In genomic region chr10:97550336-97551149, GRCh38 we compare ENCODE assay signal across 14 cellular contexts. TPM values are rescaled to one million over a fixed set of nuclear protein-coding genes. Genes with fewer than 3 reads are reported as not detected.
DNase-seq lines count a peak whose midpoint lies in the region; FAIRE-seq and TF ChIP-seq lines count a peak whose summit lies in the region.
"Had no signal": no experiment of that assay in that cellular context is flagged by ENCODE, and none has a peak within 500 bp of the region (broad histone marks: within the 10 kb centered on the region; RNA-seq: fewer than 3 reads in every experiment).

No MANE protein-coding gene starts in this region.

- H3K79me2 ChIP-seq in mesendoderm (ENCODE audit: control insufficient read depth, insufficient read depth, low read length) = no peaks in the 10 kb centered on the region

- H3K27me3 ChIP-seq in bronchial epithelial cell (ENCODE audit: control insufficient read depth, insufficient read depth, low read length) = no peaks in the 10 kb centered on the region
- no peaks in the 10 kb centered on the region for H3K27me3 ChIP-seq in mesendoderm (ENCODE audit: insufficient read depth, low read length, poor library complexity)
- no peaks in the 10 kb centered on the region for H3K27me3 ChIP-seq in testis
- no peaks in the 10 kb centered on the region for H3K27me3 ChIP-seq in stomach
- H3K27me3 ChIP-seq: brain microvascular endothelial cell, right lobe of liver had no signal

- peak overlapping the region; percentile 3 for H3K18ac ChIP-seq in mesendoderm (ENCODE audit: low read length)

- H4K8ac ChIP-seq in mesendoderm (ENCODE audit: low read depth, low read length) = no peak overlapping the region

- H3K27ac ChIP-seq in mesendoderm (ENCODE audit: low read depth, low read length) (no peak overlapping the region), testis (peak overlapping the region; percentile 64 to 83), stomach (peak overlapping the region in 1 of 5 donors; percentile 11)
- H3K27ac ChIP-seq: brain microvascular endothelial cell, right lobe of liver had no signal

- H2AK5ac ChIP-seq in mesendoderm (ENCODE audit: low read length) = peak overlapping the region; percentile 25

- no peak overlapping the region for H3K4ac ChIP-seq in mesendoderm (ENCODE audit: low read depth, low read length)

- TF ChIP-seq CTCF in bronchial epithelial cell (IDR thresholded peaks at IDR 0.05; ENCODE audit: insufficient read depth, low read length, severe bottlenecking) = no peak
- TF ChIP-seq CTCF in testis (IDR thresholded peaks at IDR 0.05) = no peak
- no peak for TF ChIP-seq CTCF in stomach (IDR thresholded peaks at IDR 0.05)

- H2BK120ac ChIP-seq in mesendoderm (ENCODE audit: low read depth, low read length) = no peak overlapping the region

- intact Hi-C loops in testis (cut with DNase I; ENCODE audit: low total_unique reads) (no loop called here), stomach (cut with DNase I; ENCODE audit: low total_unique reads) (loop anchor here (10.0 kb wide), 1 partner anchor 86 kb away; no protein-coding TSS in a partner anchor)

- no peak overlapping the region for H4K5ac ChIP-seq in mesendoderm (ENCODE audit: low read length)

- H3K23ac ChIP-seq in mesendoderm (ENCODE audit: low read length) = no peak overlapping the region

- no peaks in the 10 kb centered on the region for H3K79me1 ChIP-seq in mesendoderm (ENCODE audit: low read length)

- H3K36me3 ChIP-seq in bronchial epithelial cell (ENCODE audit: control insufficient read depth, insufficient read depth, low read length) (no peaks in the 10 kb centered on the region), mesendoderm (ENCODE audit: control insufficient read depth, insufficient read depth, low read length) (no peaks in the 10 kb centered on the region), testis (ENCODE audit: low read depth, missing control alignments) (no peaks in the 10 kb centered on the region), stomach (peaks cover 0 to 4% (median 0%) of the 10 kb centered on the region in 4 donors)
- H3K36me3 ChIP-seq: brain microvascular endothelial cell, right lobe of liver had no signal

- TF ChIP-seq EP300 in stomach (IDR thresholded peaks at IDR 0.05) = no peak

- WGBS in mesendoderm (ENCODE audit: extremely low coverage, insufficient coverage, low lambda C conversion rate) = no CpG with 5 or more reads among the region's 10 CpGs
- 71 to 90% methylated on average over 6 to 10 of the region's 10 CpGs for WGBS in testis, 2 donors
- WGBS in stomach, 5 donors = 77 to 90% (median 84%) methylated on average over 10 of the region's 10 CpGs

- H3K4me3 ChIP-seq in bronchial epithelial cell (ENCODE audit: low read depth, low read length) (no peak overlapping the region), mesendoderm (ENCODE audit: low read length) (no peak overlapping the region), testis (no peak overlapping the region), stomach (no peak overlapping the region)
- H3K4me3 ChIP-seq: lung, right lobe of liver had no signal

- peaks cover 11% of the 10 kb centered on the region for H3K4me1 ChIP-seq in mesendoderm (ENCODE audit: control insufficient read depth, low read depth, low read length)
- H3K4me1 ChIP-seq in testis = peaks cover 38% of the 10 kb centered on the region
- H3K4me1 ChIP-seq in stomach = peaks cover 0 to 18% (median 7%) of the 10 kb centered on the region in 4 donors
- H3K4me1 ChIP-seq: right lobe of liver had no signal

- H3K9me3 ChIP-seq in testis (no peaks in the 10 kb centered on the region), stomach (peaks cover 0 to 8% (median 0%) of the 10 kb centered on the region in 4 donors)
- H3K9me3 ChIP-seq: right lobe of liver had no signal

- H3K56ac ChIP-seq in mesendoderm (ENCODE audit: low read length) = peak overlapping the region; percentile 74

- H3K9ac ChIP-seq in mesendoderm (ENCODE audit: low read length) = peak overlapping the region; percentile 2

- no peak overlapping the region for H2BK15ac ChIP-seq in mesendoderm (replicated peaks; ENCODE audit: low read depth)

- FAIRE-seq in bronchial epithelial cell (lab: Jason Lieb, UNC) = peak; percentile 83
- FAIRE-seq: GM18507 had no signal

- TF ChIP-seq POLR2A in testis (IDR thresholded peaks at IDR 0.05) (no peak), stomach (IDR thresholded peaks at IDR 0.05) (no peak)

- DNase-seq in NCI-H2227 (lab: John Stamatoyannopoulos, UW; ENCODE audit: unreplicated experiment) (peak; percentile 32), NCI-H2227 treated with DMSO at 0.1 percent for 48 hours (lab: John Stamatoyannopoulos, UW) (no peak), bronchial epithelial cell (ENCODE audit: low read depth) (no peak), mesendoderm (peak; percentile 58), testis (no peak), stomach (no peak), NCI-H2171 (lab: John Stamatoyannopoulos, UW) (no peak), NCI-H2196 (lab: John Stamatoyannopoulos, UW; ENCODE audit: unreplicated experiment) (no peak)
- DNase-seq: brain microvascular endothelial cell, NCI-H2081 had no signal

- H3K4me2 ChIP-seq in mesendoderm (ENCODE audit: low read length) = no peak overlapping the region

- H2BK5ac ChIP-seq in mesendoderm (ENCODE audit: low read length) = peak overlapping the region; percentile 17

RNA-seq across cellular contexts. Expression of gene ANKRD2, which starts 22.0 kb away (rescaled TPM):
- total RNA-seq in bronchial epithelial cell = 0.26 TPM in 2 replicates
- 0.06 TPM for polyA plus RNA-seq in mesendoderm (2013, experiment 1 of 2)
- polyA plus RNA-seq in mesendoderm (2013, experiment 2 of 2) = 0.07 TPM
- total RNA-seq in testis = 1 to 10 TPM in 1 of 2 donors, under 1 TPM in 1; 0.43 to 1.9 TPM
- polyA plus RNA-seq in testis (ENCODE audit: insufficient read depth, low read depth, low replicate concordance) = 3.5 TPM
- total RNA-seq in stomach = not detected
- 1 to 10 TPM in 1 of 3 donors, under 1 TPM in 2; 0.25 to 9.9 (median 0.68) TPM for polyA plus RNA-seq in stomach
- polyA plus RNA-seq: IgD-negative memory B cell had no signal

RNA-seq across cellular contexts. Expression of gene HOGA1, which starts 33.6 kb away (rescaled TPM):
- total RNA-seq in bronchial epithelial cell = 0.13 and 0.26 TPM in 2 replicates
- 0.34 TPM for polyA plus RNA-seq in mesendoderm (2013, experiment 1 of 2)
- 0.27 TPM for polyA plus RNA-seq in mesendoderm (2013, experiment 2 of 2)
- total RNA-seq in testis = under 1 TPM; 0.25 to 0.55 TPM
- polyA plus RNA-seq in testis (ENCODE audit: insufficient read depth, low read depth, low replicate concordance) = 1.5 TPM
- total RNA-seq in stomach = not detected
- polyA plus RNA-seq in stomach = under 1 TPM in 1 of 3 donors, not detected in 2; 0.38 TPM
- polyA plus RNA-seq: IgD-negative memory B cell had no signal

RNA-seq across cellular contexts. Expression of gene C10orf62, which starts 39.0 kb away (rescaled TPM):
- under 0.01 TPM in 1 of 2 replicates, not detected in the other for total RNA-seq in bronchial epithelial cell
- polyA plus RNA-seq in mesendoderm (2013, experiment 1 of 2) = not detected
- not detected for polyA plus RNA-seq in mesendoderm (2013, experiment 2 of 2)
- total RNA-seq in testis = 100 to 1,000 TPM; 108 to 373 TPM
- polyA plus RNA-seq in testis (ENCODE audit: insufficient read depth, low read depth, low replicate concordance) = 304 TPM
- not detected for total RNA-seq in stomach
- polyA plus RNA-seq in stomach = not detected
- polyA plus RNA-seq: IgD-negative memory B cell, lung had no signal

RNA-seq across cellular contexts. Expression of gene UBTD1, which starts 51.8 kb away (rescaled TPM):
- 11.1 and 12.4 TPM in 2 replicates for total RNA-seq in bronchial epithelial cell
- polyA plus RNA-seq in mesendoderm (2013, experiment 1 of 2) = 14.0 TPM
- 13.9 TPM for polyA plus RNA-seq in mesendoderm (2013, experiment 2 of 2)
- 100 to 1,000 TPM; 111 to 143 TPM for total RNA-seq in testis
- polyA plus RNA-seq in testis (ENCODE audit: insufficient read depth, low read depth, low replicate concordance) = 74.1 TPM
- 10 to 100 TPM in 1 of 5 donors, 1 to 10 TPM in 4; 1.3 to 22.9 (median 3.1) TPM for total RNA-seq in stomach
- 10 to 100 TPM in 2 of 3 donors, 1 to 10 TPM in 1; 9.3 to 14.8 (median 10.5) TPM for polyA plus RNA-seq in stomach

RNA-seq across cellular contexts. Expression of gene MMS19, which starts 52.3 kb away (rescaled TPM):
- total RNA-seq in bronchial epithelial cell (23.2 and 38.2 TPM in 2 replicates), testis (100 to 1,000 TPM; 206 to 253 TPM), stomach (100 to 1,000 TPM in 1 of 5 donors, 10 to 100 TPM in 4; 55.1 to 146 (median 59.7) TPM)
- 109 TPM for polyA plus RNA-seq in mesendoderm (2013, experiment 1 of 2)
- 111 TPM for polyA plus RNA-seq in mesendoderm (2013, experiment 2 of 2)
- polyA plus RNA-seq in testis (ENCODE audit: insufficient read depth, low read depth, low replicate concordance) (109 TPM), stomach (10 to 100 TPM; 30.9 to 59.6 (median 30.9) TPM)

Comparison
In these comparisons a context has a peak if more than half of its experiments do, and no peak if none do; other contexts are left out.
1. DNase-seq: peak in NCI-H2227 (single experiment) and mesendoderm (single experiment); none in NCI-H2227 treated with DMSO at 0.1 percent for 48 hours (single experiment), bronchial epithelial cell (single experiment), testis (single experiment), stomach (single experiment), NCI-H2171 (single experiment) and NCI-H2196 (single experiment).
2. RNA of gene C10orf62, which starts 39.0 kb away (total RNA-seq): 108 to 373 TPM in testis; under 0.01 TPM in bronchial epithelial cell and not detected in stomach; every median in the first group is over 100 times any median in the second.